In genomic region chr2:235333076-235333475, GRCh38 we compare ENCODE assay signal across 19 cellular contexts.
"Had no signal": no experiment of that assay in that cellular context is flagged by ENCODE, and none has a peak within 500 bp of the region (broad histone marks: within the 10 kb centered on the region; RNA-seq: fewer than 3 reads in every experiment).

No MANE protein-coding gene starts in this region.

- H3K27ac ChIP-seq: foreskin keratinocyte, neutrophil, pancreas, right lobe of liver, thoracic aorta had no signal

- H3K4me3 ChIP-seq: lung, pancreas, right lobe of liver, thoracic aorta had no signal

- H3K4me1 ChIP-seq: foreskin keratinocyte, pancreas, right lobe of liver had no signal

- H3K36me3 Mint-ChIP-seq: mesothelial cell of epicardium; natural killer cell treated with Interleukin-12 subunit alpha and Interleukin-12 subunit beta and Interleukin-15 and Interleukin-18, amount 100 ng/mL, for 72 hours; stimulated activated memory B cell treated with anti-CD40 and anti-IgM and Interleukin-4, amounts not matched to agents 10 μg/mL and 1 μg/mL and 100 μg/mL, for 72 hours had no signal

- H3K27me3 ChIP-seq: neutrophil, pancreas, right lobe of liver had no signal

- H3K4me1 Mint-ChIP-seq: mesothelial cell of epicardium; stimulated activated memory B cell treated with anti-CD40 and anti-IgM and Interleukin-4, amounts not matched to agents 10 μg/mL and 1 μg/mL and 100 μg/mL, for 72 hours had no signal

- H3K9me3 Mint-ChIP-seq: natural killer cell treated with Interleukin-12 subunit alpha and Interleukin-12 subunit beta and Interleukin-15 and Interleukin-18, amount 100 ng/mL, for 72 hours had no signal

- H3K9me3 ChIP-seq: neutrophil, pancreas, right lobe of liver, thoracic aorta had no signal

- H3K36me3 ChIP-seq: neutrophil, pancreas, right lobe of liver, thoracic aorta had no signal

- H3K27ac Mint-ChIP-seq: mesothelial cell of epicardium; natural killer cell treated with Interleukin-12 subunit alpha and Interleukin-12 subunit beta and Interleukin-15 and Interleukin-18, amount 100 ng/mL, for 72 hours; stimulated activated memory B cell treated with anti-CD40 and anti-IgM and Interleukin-4, amounts not matched to agents 10 μg/mL and 1 μg/mL and 100 μg/mL, for 72 hours had no signal

- H3K4me3 Mint-ChIP-seq: mesothelial cell of epicardium; natural killer cell treated with Interleukin-12 subunit alpha and Interleukin-12 subunit beta and Interleukin-15 and Interleukin-18, amount 100 ng/mL, for 72 hours; stimulated activated memory B cell treated with anti-CD40 and anti-IgM and Interleukin-4, amounts not matched to agents 10 μg/mL and 1 μg/mL and 100 μg/mL, for 72 hours had no signal

- DNase-seq: activated CD4-positive, alpha-beta T cell treated with anti-CD3 and anti-CD28 coated beads, Interleukin-2, amount 50 U/mL, for 1 hour; activated CD4-positive, CD25-positive, alpha-beta regulatory T cell treated with anti-CD3 and anti-CD28 coated beads, Interleukin-2, amount 50 U/mL, for 72 hours; activated effector memory CD4-positive, alpha-beta T cell treated with Interleukin-2 at 50 U/mL for 16 hours; activated naive CD4-positive, alpha-beta T cell treated with anti-CD3 and anti-CD28 coated beads, Interleukin-2, amount 50 U/mL, for 16 hours; activated T-cell treated with anti-CD3 and anti-CD28 coated beads, Interleukin-2, amount 50 U/mL, for 48 hours; effector CD4-positive, alpha-beta T cell; foreskin keratinocyte; hypothalamus; kidney; pancreas; right lobe of liver; stimulated activated CD4-positive, alpha-beta T cell treated with anti-CD3 and anti-CD28 coated beads, Interleukin-4, amount 100 ng/mL, for 4 hours; T-helper 9 cell had no signal
